Comparison of ENCODE assay signal across 18 cellular contexts in the genomic region with DNA sequence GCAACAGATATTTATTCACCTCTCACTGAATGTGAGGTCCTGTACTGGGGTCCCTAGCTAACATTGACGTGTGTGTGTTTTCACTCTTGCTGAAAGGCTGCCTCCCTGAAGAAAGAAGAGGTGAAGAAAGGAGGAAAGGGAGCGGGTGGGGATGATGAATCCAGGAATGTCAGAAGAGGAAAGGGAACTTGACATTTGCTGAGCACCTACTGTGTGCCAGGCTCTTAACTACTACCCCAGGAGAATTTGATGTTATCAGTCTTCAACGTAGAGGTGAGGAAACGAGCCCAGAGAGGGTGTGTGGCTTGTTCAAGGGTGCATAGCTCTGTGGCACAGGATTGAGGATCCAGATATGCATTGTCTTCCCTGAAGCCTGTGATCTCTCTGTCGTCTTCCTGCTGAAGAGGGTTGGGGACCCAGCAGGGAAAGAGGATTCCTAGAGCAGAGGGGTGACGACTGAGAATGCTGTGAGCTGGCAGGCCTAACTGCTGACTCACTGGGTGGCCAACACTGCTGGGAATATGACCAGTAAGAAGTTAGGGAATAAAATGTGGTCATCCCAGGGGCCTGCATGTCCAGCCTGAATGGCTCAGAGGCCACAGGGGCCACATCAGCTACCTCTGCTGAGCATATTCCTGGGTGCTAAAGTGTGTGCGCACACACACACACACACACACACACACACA. TPM values are rescaled to one million over a fixed set of nuclear protein-coding genes. Genes with fewer than 3 reads are reported as not detected.
DNase-seq lines count a peak whose midpoint lies in the region; ATAC-seq, FAIRE-seq and TF ChIP-seq lines count a peak whose summit lies in the region.
"Had no signal": no experiment of that assay in that cellular context is flagged by ENCODE, and none has a peak within 500 bp of the region (broad histone marks: within the 10 kb centered on the region; RNA-seq: fewer than 3 reads in every experiment).

No MANE protein-coding gene starts in this region.

- POLR2A ChIA-PET in IMR-90 (lab: Charles Lee; ENCODE audit: unreplicated experiment) = no interaction called here

- H3K4me3 ChIP-seq in IMR-90 (ENCODE audit: insufficient read depth, low read depth, low read length) = no peak overlapping the region
- H3K4me3 ChIP-seq in bronchial epithelial cell (ENCODE audit: low read depth, low read length) = no peak overlapping the region
- no peak overlapping the region for H3K4me3 ChIP-seq in mesodermal cell (ENCODE audit: extremely low read depth, insufficient read depth, low read length, poor library complexity, severe bottlenecking)
- H3K4me3 ChIP-seq: left lung, thyroid gland had no signal

- no peaks in the 10 kb centered on the region; the same call in 1 of the 2 replicates for H3K9me1 ChIP-seq in IMR-90 (ENCODE audit: insufficient read depth, low read length)

- WGBS in IMR-90 (ENCODE audit: extremely low coverage in 2 of 2, insufficient read length in 1 of 2), 2 experiments = 20% methylated on average over 1 of the region's 7 CpGs; no CpG with 5 or more reads in 1 of the 2 experiments
- WGBS in mesodermal cell (ENCODE audit: insufficient coverage in 2 of 2), 2 experiments = 57 to 58% methylated on average over 5 of the region's 7 CpGs

- ATAC-seq in IMR-90 (ENCODE audit: low read depth) (peak; percentile 67), HG02885 (IDR thresholded peaks at IDR 0.05; ENCODE audit: poor library complexity, unreplicated experiment) (no peak)
- ATAC-seq: left lung, natural killer cell had no signal

- H3K36me3 ChIP-seq in IMR-90 (ENCODE audit: control insufficient read depth, insufficient read depth, low read length) (no peaks in the 10 kb centered on the region), bronchial epithelial cell (ENCODE audit: control insufficient read depth, insufficient read depth, low read length) (no peaks in the 10 kb centered on the region), mesodermal cell (ENCODE audit: control insufficient read depth, insufficient read depth, low read length) (no peaks in the 10 kb centered on the region)
- H3K36me3 ChIP-seq: left lung, thyroid gland had no signal

- H2AFZ ChIP-seq in IMR-90 (replicated peaks; ENCODE audit: low read length, poor library complexity) = no peak overlapping the region

- no peak for TF ChIP-seq POLR2A in IMR-90 (IDR thresholded peaks at IDR 0.05; ENCODE audit: low read depth, low read length)

- no peak overlapping the region for H3K14ac ChIP-seq in IMR-90 (replicated peaks; ENCODE audit: low read depth, low read length)

- H3K4me1 ChIP-seq in IMR-90 (ENCODE audit: control insufficient read depth, insufficient read depth, low read length) (no peaks in the 10 kb centered on the region; the same call in 1 of the 2 replicates), mesodermal cell (ENCODE audit: control insufficient read depth, insufficient read depth, low read length, poor library complexity, severe bottlenecking) (no peaks in the 10 kb centered on the region)
- H3K4me1 ChIP-seq: left lung, thyroid gland had no signal

- H2AK9ac ChIP-seq in IMR-90 (replicated peaks; ENCODE audit: low read depth, low read length, poor library complexity) = no peak overlapping the region

- H4K5ac ChIP-seq in IMR-90 (ENCODE audit: low read depth, low read length) = peak overlapping the region; percentile 36; the same call in 1 of the 2 replicates

- peaks cover 29% of the 10 kb centered on the region for H3K27me3 ChIP-seq in IMR-90 (ENCODE audit: control insufficient read depth, insufficient read depth, low read length)
- H3K27me3 ChIP-seq in bronchial epithelial cell (ENCODE audit: control insufficient read depth, insufficient read depth, low read length) = peaks cover 6% of the 10 kb centered on the region
- H3K27me3 ChIP-seq: thyroid gland had no signal

- dilution Hi-C loops in IMR-90 (cut with HindIII; ENCODE audit: low sequenced_read_pairs, unreplicated experiment) = no loop called here

- H3K56ac ChIP-seq in IMR-90 (ENCODE audit: extremely low read depth, insufficient read depth, low read length) = no peak overlapping the region

- peak overlapping the region; percentile 18; the same call in 1 of the 2 replicates for H3K18ac ChIP-seq in IMR-90 (ENCODE audit: low read depth, low read length)

- H3K4me2 ChIP-seq in IMR-90 (ENCODE audit: low read depth, low read length) = peak overlapping the region; percentile 71; the same call in 1 of the 2 replicates
- H3K4me2 ChIP-seq: KMS-11 had no signal

- H3K9me3 ChIP-seq in IMR-90 (ENCODE audit: control insufficient read depth, insufficient read depth, low read length) (no peaks in the 10 kb centered on the region), mesodermal cell (ENCODE audit: control insufficient read depth, low read length) (no peaks in the 10 kb centered on the region)
- H3K9me3 ChIP-seq: left lung, thyroid gland had no signal

- H4K8ac ChIP-seq in IMR-90 (ENCODE audit: low read depth in 2 of 2, low read length in 2 of 2) = no peak overlapping the region

- in situ Hi-C loops in IMR-90 (cut with MboI; ENCODE audit: low sequenced_read_pairs) = no loop called here

- no peaks in the 10 kb centered on the region for H4K20me1 ChIP-seq in IMR-90 (ENCODE audit: insufficient read depth, low read length)

- no peak overlapping the region for H2BK15ac ChIP-seq in IMR-90 (ENCODE audit: low read depth, low read length)

- no peak overlapping the region for H3K27ac ChIP-seq in IMR-90 (ENCODE audit: insufficient read depth, low read length)
- peak overlapping the region; percentile 53 for H3K27ac ChIP-seq in mesodermal cell (ENCODE audit: low read depth, low read length, severe bottlenecking)
- H3K27ac ChIP-seq: KMS-11, left lung, thyroid gland had no signal

- no TSS peak for BruUV-seq in IMR-90 (replicated peaks; lab: Mats Ljungman, UMichigan)

- H3K4ac ChIP-seq in IMR-90 (ENCODE audit: low read depth, low read length) = no peak overlapping the region

- no peak overlapping the region for H2BK120ac ChIP-seq in IMR-90 (ENCODE audit: low read depth, low read length)

- H3K23ac ChIP-seq in IMR-90 (ENCODE audit: low read depth, low read length) = no peak overlapping the region

- no peaks in the 10 kb centered on the region for H3K79me1 ChIP-seq in IMR-90 (ENCODE audit: low read depth in 1 of 2, low read length in 2 of 2)

- CTCF ChIA-PET in IMR-90 (lab: Yijun Ruan, JAX) = no interaction called here

- H3K9ac ChIP-seq in IMR-90 (ENCODE audit: low read depth, low read length) = no peak overlapping the region
- H3K9ac ChIP-seq: KMS-11 had no signal

- no peak overlapping the region for H2AK5ac ChIP-seq in IMR-90 (ENCODE audit: low read depth, low read length)

- FAIRE-seq in bronchial epithelial cell (lab: Jason Lieb, UNC) = no peak
- FAIRE-seq: endothelial cell of umbilical vein had no signal

- DNase-seq in Daoy (ENCODE audit: low read depth) = peak; percentile 64
- peak; percentile 67 for DNase-seq in IMR-90
- DNase-seq in bronchial epithelial cell (ENCODE audit: low read depth) = peak; percentile 32
- DNase-seq in dedifferentiated amniotic fluid mesenchymal stem cell (ENCODE audit: extremely low spot score) = no peak
- no peak for DNase-seq in GM03348 (ENCODE audit: low spot score)
- no peak for DNase-seq in stimulated activated CD4-positive, alpha-beta T cell treated with anti-CD3 and anti-CD28 coated beads, Interleukin-2, amount 100 ng/mL, for 48 hours
- DNase-seq: activated naive CD4-positive, alpha-beta T cell; hippocampal formation; left lung; natural killer cell; NCI-H146; NCI-H510A treated with DMSO at 0.1 percent for 48 hours; thyroid gland had no signal

- TF ChIP-seq CTCF in IMR-90 (conservative IDR thresholded peaks at IDR 0.05; ENCODE audit: low read depth, low read length) = no peak
- TF ChIP-seq CTCF in bronchial epithelial cell (IDR thresholded peaks at IDR 0.05; ENCODE audit: insufficient read depth, low read length, severe bottlenecking) = no peak

- H2BK20ac ChIP-seq in IMR-90 (ENCODE audit: low read depth, low read length) = no peak overlapping the region

- TF ChIP-seq RAD21 in IMR-90 (IDR thresholded peaks at IDR 0.05; ENCODE audit: low read length) = no peak

- intact Hi-C loops in IMR-90 (cut with micrococcal nuclease) = no loop called here

- H4K91ac ChIP-seq in IMR-90 (ENCODE audit: insufficient read depth, low read depth, low read length) = no peak overlapping the region

- H2BK5ac ChIP-seq in IMR-90 (ENCODE audit: low read depth, low read length, poor library complexity, severe bottlenecking) = no peak overlapping the region

TF ChIP-seq in IMR-90, 13 proteins besides CTCF, POLR2A, EP300 and RAD21 (continues in another document):
- no peak for TF ChIP-seq MXI1 (IDR thresholded peaks at IDR 0.05; ENCODE audit: borderline replicate concordance, low read depth, low read length)
- TF ChIP-seq RFX5 (IDR thresholded peaks at IDR 0.05; ENCODE audit: low read depth, low read length) = no peak
- no peak for TF ChIP-seq MAZ (IDR thresholded peaks at IDR 0.05; ENCODE audit: borderline replicate concordance, low read depth, low read length)
- TF ChIP-seq NFE2L2 (IDR thresholded peaks at IDR 0.05; ENCODE audit: low read depth, low read length) = peak; percentile 68; the same call in 1 of the 2 replicates
- no peak for TF ChIP-seq BHLHE40 (IDR thresholded peaks at IDR 0.05; ENCODE audit: low read depth, low read length)
- TF ChIP-seq, protein P1, sequence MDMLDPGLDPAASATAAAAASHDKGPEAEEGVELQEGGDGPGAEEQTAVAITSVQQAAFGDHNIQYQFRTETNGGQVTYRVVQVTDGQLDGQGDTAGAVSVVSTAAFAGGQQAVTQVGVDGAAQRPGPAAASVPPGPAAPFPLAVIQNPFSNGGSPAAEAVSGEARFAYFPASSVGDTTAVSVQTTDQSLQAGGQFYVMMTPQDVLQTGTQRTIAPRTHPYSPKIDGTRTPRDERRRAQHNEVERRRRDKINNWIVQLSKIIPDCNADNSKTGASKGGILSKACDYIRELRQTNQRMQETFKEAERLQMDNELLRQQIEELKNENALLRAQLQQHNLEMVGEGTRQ (IDR thresholded peaks at IDR 0.05; ENCODE audit: low read depth, low read length) = no peak
- no peak for TF ChIP-seq CHD1 (IDR thresholded peaks at IDR 0.05; ENCODE audit: low read depth, low read length)
- TF ChIP-seq SMC3 (IDR thresholded peaks at IDR 0.05; ENCODE audit: low read depth, low read length) = no peak
- TF ChIP-seq CEBPB (IDR thresholded peaks at IDR 0.05; ENCODE audit: low read depth, low read length) = no peak
- TF ChIP-seq RCOR1 (IDR thresholded peaks at IDR 0.05; ENCODE audit: insufficient replicate concordance, low read length) = no peak
- TF ChIP-seq MAFK (IDR thresholded peaks at IDR 0.05; ENCODE audit: low read depth, low read length) = no peak

RNA-seq across cellular contexts. Expression of a gene that starts 6.6 kb away (rescaled TPM):
- 0.09 TPM in 1 of 2 replicates, not detected in the other for total RNA-seq in Daoy (2014; rRNA removed; shearing (Covaris generic))
- under 0.01 TPM in 1 of 2 replicates, not detected in the other for total RNA-seq in IMR-90 (2012; rRNA removed)
- polyA plus RNA-seq in IMR-90 (2012; rRNA removed) = 0.02 TPM in 1 of 2 replicates, not detected in the other
- polyA plus RNA-seq in IMR-90 (2012; cell fraction: cytosol; rRNA removed) = 0.01 TPM in 1 of 2 replicates, not detected in the other
- 0.01 TPM in 1 of 2 replicates, not detected in the other for polyA plus RNA-seq in IMR-90 (2012; cell fraction: nucleus; rRNA removed; ENCODE audit: low replicate concordance)
- total RNA-seq in bronchial epithelial cell = not detected in 2 replicates
- 0.66 TPM for polyA plus RNA-seq in mesodermal cell (2013, experiment 1 of 2)
- 0.35 TPM for polyA plus RNA-seq in mesodermal cell (2013, experiment 2 of 2)
- total RNA-seq: endothelial cell of umbilical vein, G401, natural killer cell had no signal
- polyA plus RNA-seq: endothelial cell of umbilical vein had no signal

Comparison
In these comparisons a context has a peak if more than half of its experiments do, and no peak if none do; other contexts are left out.
1. DNase-seq: peak in Daoy (single experiment), IMR-90 (single experiment) and bronchial epithelial cell (single experiment); none in dedifferentiated amniotic fluid mesenchymal stem cell (single experiment), GM03348 (single experiment) and stimulated activated CD4-positive, alpha-beta T cell treated with anti-CD3 and anti-CD28 coated beads, Interleukin-2, amount 100 ng/mL, for 48 hours (0 of 2).